34 cellular contexts compared by ENCODE assay signal in genomic region chr20:8363970-8364733, GRCh38.
"Had no signal": no experiment of that assay in that cellular context is flagged by ENCODE, and none has a peak within 500 bp of the region (broad histone marks: within the 10 kb centered on the region; RNA-seq: fewer than 3 reads in every experiment).

No MANE protein-coding gene starts in this region.

- H3K36me3 ChIP-seq: MG63 had no signal

- H3K4me3 ChIP-seq: MG63 had no signal

- DNase-seq: Karpas-422, Kasumi-1, MG63, MM.1S, MV-4-11, NCI-H1048, NCI-H1092, NCI-H1092 treated with DMSO at 0.1 percent for 48 hours, NCI-H1105, NCI-H1105 treated with DMSO at 0.1 percent for 48 hours, NCI-H1417, NCI-H1417 treated with DMSO at 0.1 percent for 48 hours, NCI-H1436, NCI-H1436 treated with DMSO at 0.1 percent for 48 hours, NCI-H146, NCI-H1694, NCI-H1694 treated with DMSO at 0.1 percent for 48 hours, NCI-H187, NCI-H187 treated with DMSO at 0.1 percent for 48 hours, NCI-H1930, NCI-H2029, NCI-H2029 treated with DMSO at 0.1 percent for 48 hours, NCI-H2081, NCI-H2081 treated with DMSO at 0.1 percent for 48 hours, NCI-H2107, NCI-H2171, NCI-H2171 treated with DMSO at 0.1 percent for 48 hours, NCI-H2227 treated with DMSO at 0.1 percent for 48 hours, NCI-H226, NCI-H345, NCI-H446, NCI-H446 treated with DMSO at 0.1 percent for 48 hours, NCI-H510A, NCI-H510A treated with DMSO at 0.1 percent for 48 hours had no signal

- H3K9me3 ChIP-seq: MG63 had no signal

- H3K27me3 ChIP-seq: MG63 had no signal
